Comparison of ENCODE assay signal across 23 cellular contexts in the genomic region with DNA sequence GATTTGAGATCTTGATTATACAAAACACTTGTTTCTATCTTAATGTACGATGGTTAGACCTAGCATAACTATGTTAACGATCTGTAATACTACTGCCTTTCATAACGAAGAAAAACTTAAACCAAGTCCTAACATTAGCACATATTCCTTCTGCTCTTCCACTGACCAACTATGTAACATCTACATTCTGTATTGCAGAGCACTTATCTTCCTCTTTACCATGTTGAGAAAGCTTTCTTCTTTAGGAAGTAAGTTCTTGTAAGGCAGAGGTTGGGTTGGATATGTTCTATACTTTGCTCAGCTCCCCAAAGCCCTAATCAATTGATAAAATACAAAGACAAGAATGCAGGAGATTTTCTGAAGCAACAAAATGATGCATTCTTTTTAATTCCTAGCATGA. TPM values are rescaled to one million over a fixed set of nuclear protein-coding genes. Genes with fewer than 3 reads are reported as not detected.
"Had no signal": no experiment of that assay in that cellular context is flagged by ENCODE, and none has a peak within 500 bp of the region (broad histone marks: within the 10 kb centered on the region; RNA-seq: fewer than 3 reads in every experiment).

No MANE protein-coding gene starts in this region.

- DNase-seq: activated CD4-positive, alpha-beta T cell treated with anti-CD3 and anti-CD28 coated beads, Interleukin-2, amount 10 ng/mL, durations not matched to agents 7 days and 5 days; activated CD8-positive, alpha-beta memory T cell treated with anti-CD3 and anti-CD28 coated beads, Interleukin-2, amount 50 U/mL, for 4 hours; activated naive CD4-positive, alpha-beta T cell treated with anti-CD3 and anti-CD28 coated beads, Interleukin-2, amount 10 ng/mL, durations not matched to agents 7 days and 5 days; activated T-cell treated with anti-CD3 and anti-CD28 coated beads, Interleukin-2, amount 50 U/mL, for 4 hours; aorta; brain microvascular endothelial cell; central memory CD4-positive, alpha-beta T cell; colonic mucosa; erythroblast; foreskin melanocyte; glutamatergic neuron; hippocampal formation; left colon; nucleus accumbens; sigmoid colon; stimulated activated CD4-positive, alpha-beta T cell treated with anti-CD3 and anti-CD28 coated beads, Interleukin-4, amount 100 ng/mL, for 4 hours; stimulated activated naive B cell treated with anti-CD40 and anti-IgM and Interleukin-4, amounts not matched to agents 10 μg/mL and 1 μg/mL and 100 μg/mL, for 72 hours had no signal

- H3K27ac ChIP-seq: brain microvascular endothelial cell, colonic mucosa, sigmoid colon, thoracic aorta had no signal

- H3K9me3 ChIP-seq: colonic mucosa, sigmoid colon had no signal

- H3K4me3 Mint-ChIP-seq: activated CD4-positive, alpha-beta T cell treated with anti-CD3 and anti-CD28 coated beads, Interleukin-2, amount 10 ng/mL, durations not matched to agents 7 days and 5 days; activated naive CD4-positive, alpha-beta T cell treated with anti-CD3 and anti-CD28 coated beads, Interleukin-2, amount 10 ng/mL, durations not matched to agents 7 days and 5 days; activated T-cell treated with anti-CD3 and anti-CD28 coated beads, Interleukin-2, amount 50 U/mL, for 4 hours; mesothelial cell of epicardium; nephron; stimulated activated naive B cell treated with anti-CD40 and anti-IgM and Interleukin-4, amounts not matched to agents 10 μg/mL and 1 μg/mL and 100 μg/mL, for 72 hours had no signal

- H3K36me3 ChIP-seq: brain microvascular endothelial cell, colonic mucosa had no signal

- H3K4me3 ChIP-seq: colonic mucosa, sigmoid colon, thoracic aorta had no signal

- ATAC-seq: activated T-cell treated with anti-CD3 and anti-CD28 coated beads, Interleukin-2, amount 50 U/mL, for 4 hours; left colon; stimulated activated naive B cell treated with anti-CD40 and anti-IgM and Interleukin-4, amounts not matched to agents 10 μg/mL and 1 μg/mL and 100 μg/mL, for 72 hours had no signal

- H3K27ac Mint-ChIP-seq: activated CD4-positive, alpha-beta T cell treated with anti-CD3 and anti-CD28 coated beads, Interleukin-2, amount 10 ng/mL, durations not matched to agents 7 days and 5 days; activated naive CD4-positive, alpha-beta T cell treated with anti-CD3 and anti-CD28 coated beads, Interleukin-2, amount 10 ng/mL, durations not matched to agents 7 days and 5 days; mesothelial cell of epicardium; nephron had no signal

- H3K27me3 ChIP-seq: brain microvascular endothelial cell, colonic mucosa had no signal

- H3K9me3 Mint-ChIP-seq: activated naive CD4-positive, alpha-beta T cell treated with anti-CD3 and anti-CD28 coated beads, Interleukin-2, amount 10 ng/mL, durations not matched to agents 7 days and 5 days; activated T-cell treated with anti-CD3 and anti-CD28 coated beads, Interleukin-2, amount 50 U/mL, for 4 hours; mesothelial cell of epicardium; nephron had no signal

- H3K4me1 ChIP-seq: colonic mucosa, sigmoid colon had no signal

- FAIRE-seq: endometrium, islet of Langerhans had no signal

RNA-seq across cellular contexts. Expression of a gene that starts 55.5 kb away (rescaled TPM):
- total RNA-seq: activated CD4-positive, alpha-beta T cell treated with anti-CD3 and anti-CD28 coated beads, Interleukin-2, amount 10 ng/mL, durations not matched to agents 7 days and 5 days; left colon; lung microvascular endothelial cell; sigmoid colon; thoracic aorta had no signal
